Comparison of ENCODE assay signal across 1 cellular context in genomic region chr13:114281351-114282142, GRCh38.
A peak's percentile ranks its signal among the peaks of the same experiment; 100 is the strongest.
TF ChIP-seq lines count a peak whose summit lies in the region.

TSS of gene UPF3A (plus strand) at chr13:114281601. CDS start at chr13:114281640, 39 bp downstream.

TF ChIP-seq in HepG2, 621 proteins besides CTCF, POLR2A, EP300 and RAD21 (continued from another document and continues in another):
- TF ChIP-seq ZNF710 (CRISPR knock-in tag; IDR thresholded peaks at IDR 0.05; ENCODE audit: borderline replicate concordance): no peak
- TF ChIP-seq HDAC2 (CRISPR knock-in tag; IDR thresholded peaks at IDR 0.05): 0 out of 2 replicates have a peak, but pooled peaks have one; percentile 26
- peak; percentile 58; the same call in 1 of the 2 replicates for TF ChIP-seq ZNF724P (CRISPR knock-in tag; IDR thresholded peaks at IDR 0.05; ENCODE audit: borderline replicate concordance)
- TF ChIP-seq SMAD3 (CRISPR knock-in tag; IDR thresholded peaks at IDR 0.05): no peak; the same call in 1 of the 2 replicates
- TF ChIP-seq ZNF292 (CRISPR knock-in tag; IDR thresholded peaks at IDR 0.05; ENCODE audit: borderline replicate concordance, low read depth): no peak
- TF ChIP-seq IKZF4 (CRISPR knock-in tag; IDR thresholded peaks at IDR 0.05; ENCODE audit: borderline replicate concordance, low read depth, not compliant biosample characterization): peak; percentile 36
- no peak for TF ChIP-seq HMG20A (CRISPR knock-in tag; IDR thresholded peaks at IDR 0.05; ENCODE audit: borderline replicate concordance)
- TF ChIP-seq TIGD3 (CRISPR knock-in tag; IDR thresholded peaks at IDR 0.05; ENCODE audit: borderline replicate concordance): no peak
- TF ChIP-seq TRAFD1 (CRISPR knock-in tag; IDR thresholded peaks at IDR 0.05; ENCODE audit: borderline replicate concordance): no peak
- no peak for TF ChIP-seq MED13 (CRISPR knock-in tag; IDR thresholded peaks at IDR 0.05)
- TF ChIP-seq ZFP91 (CRISPR knock-in tag; IDR thresholded peaks at IDR 0.05; ENCODE audit: borderline replicate concordance): peak; percentile 54; the same call in 1 of the 2 replicates
- peak; percentile 51; the same call in 1 of the 2 replicates for TF ChIP-seq SALL2 (CRISPR knock-in tag; IDR thresholded peaks at IDR 0.05)
- TF ChIP-seq ZSCAN31 (CRISPR knock-in tag; IDR thresholded peaks at IDR 0.05; ENCODE audit: low read depth): peak; percentile 57; the same call in 1 of the 2 replicates
- TF ChIP-seq IRF2 (CRISPR knock-in tag; IDR thresholded peaks at IDR 0.05): no peak
- TF ChIP-seq ZBTB14 (CRISPR knock-in tag; IDR thresholded peaks at IDR 0.05): 0 out of 2 replicates have a peak, but pooled peaks have one; percentile 12
- 0 out of 2 replicates have a peak, but pooled peaks have one; percentile 53 for TF ChIP-seq MIER3 (CRISPR knock-in tag; IDR thresholded peaks at IDR 0.05; ENCODE audit: borderline replicate concordance)
- no peak for TF ChIP-seq ATF5 (CRISPR knock-in tag; IDR thresholded peaks at IDR 0.05; ENCODE audit: low read depth)
- TF ChIP-seq AKAP8 (CRISPR knock-in tag; IDR thresholded peaks at IDR 0.05): no peak
- peak; percentile 54; the same call in 1 of the 2 replicates for TF ChIP-seq ATF2 (CRISPR knock-in tag; IDR thresholded peaks at IDR 0.05)
- no peak for TF ChIP-seq ZNF850 (CRISPR knock-in tag; conservative IDR thresholded peaks at IDR 0.05)
- 0 out of 2 replicates have a peak, but pooled peaks have one; percentile 40 for TF ChIP-seq EEA1 (CRISPR knock-in tag; IDR thresholded peaks at IDR 0.05; ENCODE audit: borderline replicate concordance)
- no peak for TF ChIP-seq SNAI1 (CRISPR knock-in tag; IDR thresholded peaks at IDR 0.05; ENCODE audit: borderline replicate concordance)
- peak in 1 of 2 experiments; percentile 65; a peak in 2 of 4 replicates for TF ChIP-seq HMGXB4 (CRISPR knock-in tag; IDR thresholded peaks at IDR 0.05; ENCODE audit: borderline replicate concordance in 1 of 2, low read depth in 1 of 2)
- peak; percentile 61; the same call in 1 of the 2 replicates for TF ChIP-seq ZSCAN5A (CRISPR knock-in tag; IDR thresholded peaks at IDR 0.05; ENCODE audit: borderline replicate concordance)
- TF ChIP-seq RFXAP (CRISPR knock-in tag; IDR thresholded peaks at IDR 0.05; ENCODE audit: borderline replicate concordance): peak; percentile 65; the same call in 1 of the 2 replicates
- no peak; the same call in 1 of the 2 replicates for TF ChIP-seq DNMT1 (CRISPR knock-in tag; IDR thresholded peaks at IDR 0.05)
- TF ChIP-seq ZNF768 (CRISPR knock-in tag; IDR thresholded peaks at IDR 0.05): peak; percentile 58; the same call in 1 of the 2 replicates
- no peak for TF ChIP-seq ZFAT (CRISPR knock-in tag; conservative IDR thresholded peaks at IDR 0.05)
- no peak for TF ChIP-seq KAT8 (CRISPR knock-in tag; IDR thresholded peaks at IDR 0.05)
- TF ChIP-seq ZNF577 (CRISPR knock-in tag; IDR thresholded peaks at IDR 0.05; ENCODE audit: borderline replicate concordance, low read depth): no peak
- peak; percentile 85 for TF ChIP-seq ZFY (CRISPR knock-in tag; IDR thresholded peaks at IDR 0.05)
- TF ChIP-seq ZNF782 (CRISPR knock-in tag; IDR thresholded peaks at IDR 0.05; ENCODE audit: borderline replicate concordance): no peak; the same call in 1 of the 2 replicates
- no peak for TF ChIP-seq ZNF781 (CRISPR knock-in tag; IDR thresholded peaks at IDR 0.05; ENCODE audit: borderline replicate concordance, not compliant biosample characterization)
- TF ChIP-seq RBM22 (optimal IDR thresholded peaks at IDR 0.05; ENCODE audit: low read length): no peak
- TF ChIP-seq ZNF75D (CRISPR knock-in tag; IDR thresholded peaks at IDR 0.05; ENCODE audit: borderline replicate concordance): no peak
- peak; percentile 33; the same call in 1 of the 2 replicates for TF ChIP-seq BCL6 (CRISPR knock-in tag; IDR thresholded peaks at IDR 0.05)
- TF ChIP-seq PPARG (CRISPR knock-in tag; conservative IDR thresholded peaks at IDR 0.05): peak; percentile 46; the same call in 1 of the 2 replicates
- no peak for TF ChIP-seq ZNF432 (CRISPR knock-in tag; IDR thresholded peaks at IDR 0.05; ENCODE audit: borderline replicate concordance)
- TF ChIP-seq ZNF546 (CRISPR knock-in tag; conservative IDR thresholded peaks at IDR 0.05): peak; percentile 81; the same call in 1 of the 2 replicates
- no peak for TF ChIP-seq SMAD9 (CRISPR knock-in tag; IDR thresholded peaks at IDR 0.05)
- 0 out of 2 replicates have a peak, but pooled peaks have one; percentile 73 for TF ChIP-seq ZNF354B (CRISPR knock-in tag; IDR thresholded peaks at IDR 0.05)
- TF ChIP-seq MTERF4 (CRISPR knock-in tag; IDR thresholded peaks at IDR 0.05): 0 out of 2 replicates have a peak, but pooled peaks have one; percentile 31
